11 cellular contexts compared by ENCODE assay signal in the genomic region with DNA sequence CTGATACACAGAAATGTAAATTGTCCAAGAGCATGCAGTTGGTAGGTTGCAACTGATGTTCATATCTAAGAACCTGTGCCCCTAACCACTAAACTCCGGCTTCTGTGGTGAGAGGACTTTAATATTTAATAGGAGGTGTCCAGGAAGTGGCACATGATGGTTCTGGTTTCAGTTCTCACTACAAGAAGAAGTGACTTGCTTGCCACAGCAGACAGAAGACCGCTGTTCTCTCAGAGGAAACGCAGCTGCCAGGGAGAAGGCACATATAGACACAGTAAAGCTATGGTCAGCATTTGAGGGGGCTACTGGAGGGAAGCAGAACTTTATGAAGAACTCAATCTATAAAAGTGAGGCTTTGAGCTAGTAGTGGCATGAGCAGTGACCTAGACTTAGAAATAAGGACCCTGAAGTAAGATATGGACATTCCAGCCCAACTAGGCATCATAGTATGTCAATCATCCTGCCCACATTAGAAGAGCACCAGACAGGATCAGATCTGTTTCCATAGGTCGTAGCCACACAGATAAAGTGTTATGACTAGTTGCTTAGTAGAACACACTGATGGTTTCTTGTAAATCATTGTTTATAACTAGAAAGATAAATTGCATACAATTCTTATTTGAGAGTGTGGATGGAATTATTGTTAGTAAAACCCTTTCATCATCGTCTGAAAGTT. TPM values are rescaled to one million over a fixed set of nuclear protein-coding genes. Genes with fewer than 3 reads are reported as not detected.
DNase-seq lines count a peak whose midpoint lies in the region; ATAC-seq and FAIRE-seq lines count a peak whose summit lies in the region.
"Had no signal": no experiment of that assay in that cellular context is flagged by ENCODE, and none has a peak within 500 bp of the region (broad histone marks: within the 10 kb centered on the region; RNA-seq: fewer than 3 reads in every experiment).

No MANE protein-coding gene starts in this region.

- no peak overlapping the region for H3K27ac ChIP-seq in CD4-positive, alpha-beta memory T cell (ENCODE audit: low read depth, low read length)

- H3K27me3 ChIP-seq in CD4-positive, alpha-beta memory T cell (ENCODE audit: insufficient read depth, low read length) = no peaks in the 10 kb centered on the region

- H3K36me3 Mint-ChIP-seq in CD4-positive, alpha-beta memory T cell = no peaks in the 10 kb centered on the region
- H3K36me3 Mint-ChIP-seq: activated naive CD4-positive, alpha-beta T cell treated with anti-CD3 and anti-CD28 coated beads, Interleukin-2, amount 50 U/mL, for 72 hours; T-cell had no signal

- no peaks in the 10 kb centered on the region for H3K36me3 ChIP-seq in CD4-positive, alpha-beta memory T cell (ENCODE audit: insufficient read depth, low read length)

- no peaks in the 10 kb centered on the region for H3K9me3 ChIP-seq in CD4-positive, alpha-beta memory T cell (ENCODE audit: control insufficient read depth in 1 of 2, low read length in 2 of 2)

- H3K27ac Mint-ChIP-seq in CD4-positive, alpha-beta memory T cell = no peak overlapping the region
- H3K27ac Mint-ChIP-seq: activated naive CD4-positive, alpha-beta T cell treated with anti-CD3 and anti-CD28 coated beads, Interleukin-2, amount 50 U/mL, for 72 hours; nephron; T-cell had no signal

- CTCF ChIA-PET in CD4-positive, alpha-beta memory T cell (lab: Charles Lee; ENCODE audit: partially characterized antibody) = no interaction called here

- FAIRE-seq in HTR-8/SVneo (lab: Jason Lieb, UNC) = peak; percentile 72

- H3K27me3 Mint-ChIP-seq in CD4-positive, alpha-beta memory T cell = peaks cover 26 to 30% of the 10 kb centered on the region in 2 donors

- H3K4me1 Mint-ChIP-seq in CD4-positive, alpha-beta memory T cell = peaks cover 0 to 4% (median 0%) of the 10 kb centered on the region in 4 donors
- H3K4me1 Mint-ChIP-seq: nephron had no signal

- no peak for DNase-seq in HTR-8/SVneo (ENCODE audit: insufficient read length, low spot score)
- peak; percentile 11 for DNase-seq in inferior parietal cortex (ENCODE audit: extremely low spot score)
- no peak for DNase-seq in amniotic stem cell (lab: John Stamatoyannopoulos, UW)
- no peak for DNase-seq in NCI-H82 treated with DMSO at 0.1 percent for 48 hours (lab: John Stamatoyannopoulos, UW; ENCODE audit: unreplicated experiment)
- DNase-seq in CD4-positive, alpha-beta memory T cell = no peak
- no peak for DNase-seq in AG20443 (ENCODE audit: low spot score)

- no peak overlapping the region for H3K4me3 Mint-ChIP-seq in CD4-positive, alpha-beta memory T cell
- H3K4me3 Mint-ChIP-seq: nephron, T-cell had no signal

- ATAC-seq in GM18517 (IDR thresholded peaks at IDR 0.05; ENCODE audit: unreplicated experiment) = peak; percentile 98
- ATAC-seq in GM21737 (IDR thresholded peaks at IDR 0.05; ENCODE audit: unreplicated experiment) = peak; percentile 97
- ATAC-seq: activated naive CD4-positive, alpha-beta T cell treated with anti-CD3 and anti-CD28 coated beads, Interleukin-2, amount 50 U/mL, for 72 hours; T-cell had no signal

- intact Hi-C loops in CD4-positive, alpha-beta memory T cell (cut with micrococcal nuclease) = no loop called here

- H3K4me3 ChIP-seq in CD4-positive, alpha-beta memory T cell (ENCODE audit: low read length in 2 of 2) = no peak overlapping the region

- POLR2A ChIA-PET in CD4-positive, alpha-beta memory T cell (lab: Charles Lee; ENCODE audit: partially characterized antibody) = no interaction called here

- H3K9me3 Mint-ChIP-seq in CD4-positive, alpha-beta memory T cell = peaks cover 0 to 3% (median 0%) of the 10 kb centered on the region in 8 donors
- H3K9me3 Mint-ChIP-seq: activated naive CD4-positive, alpha-beta T cell treated with anti-CD3 and anti-CD28 coated beads, Interleukin-2, amount 50 U/mL, for 72 hours; nephron; T-cell had no signal

- no peaks in the 10 kb centered on the region for H3K4me1 ChIP-seq in CD4-positive, alpha-beta memory T cell (ENCODE audit: insufficient read depth, low read length)

RNA-seq across cellular contexts. Expression of a gene that starts 36.4 kb away (rescaled TPM):
- 1 to 10 TPM; 2.3 to 2.9 TPM for total RNA-seq in CD4-positive, alpha-beta memory T cell
- not detected for polyA plus RNA-seq in CD4-positive, alpha-beta memory T cell
